8 cellular contexts compared by ENCODE assay signal in genomic region chr7:36526720-36527548, GRCh38.
A peak's percentile ranks its signal among the peaks of the same experiment; 100 is the strongest.
DNase-seq lines count a peak whose midpoint lies in the region; ATAC-seq and TF ChIP-seq lines count a peak whose summit lies in the region.

No MANE protein-coding gene starts in this region.

- no peak overlapping the region for H3K4me3 ChIP-seq in cardiac fibroblast (replicated peaks in 1 of 2; ENCODE audit: low read depth in 2 of 2, low read length in 2 of 2)

- ATAC-seq in GM19467 (IDR thresholded peaks at IDR 0.05; ENCODE audit: unreplicated experiment) (peak; percentile 61), GM19455 (IDR thresholded peaks at IDR 0.05; ENCODE audit: unreplicated experiment) (no peak)

- no peak for TF ChIP-seq CTCF in cardiac fibroblast (IDR thresholded peaks at IDR 0.05; ENCODE audit: low read depth, low read length)

- in situ Hi-C loops in ACHN (cut with HindIII; ENCODE audit: low pct_ligation_motif_present, low pct_unique_long_range_greater_than_20kb, low sequenced_read_pairs), result no loop called here

- DNase-seq in ACHN (peak; percentile 89), LoVo (ENCODE audit: low spot score) (peak; percentile 77), cardiac fibroblast (ENCODE audit: low read depth in 2 of 2) (peak; percentile 38 to 76), stromal cell of bone marrow (ENCODE audit: low read depth) (peak; percentile 18), NCI-H1092 (lab: John Stamatoyannopoulos, UW) (no peak)
- DNase-seq in stimulated activated naive CD4-positive, alpha-beta T cell treated with Interleukin-2 at 50 U/mL for 16 hours (lab: John Stamatoyannopoulos, UW), result no peak

Comparison
In these comparisons a context has a peak if more than half of its experiments do, and no peak if none do; other contexts are left out.
1. DNase-seq: peak in ACHN (single experiment), LoVo (single experiment), cardiac fibroblast (2 of 2) and stromal cell of bone marrow (single experiment); none in stimulated activated naive CD4-positive, alpha-beta T cell treated with Interleukin-2 at 50 U/mL for 16 hours (single experiment) and NCI-H1092 (single experiment).